Comparison of ENCODE assay signal across 1 cellular context in the genomic region with DNA sequence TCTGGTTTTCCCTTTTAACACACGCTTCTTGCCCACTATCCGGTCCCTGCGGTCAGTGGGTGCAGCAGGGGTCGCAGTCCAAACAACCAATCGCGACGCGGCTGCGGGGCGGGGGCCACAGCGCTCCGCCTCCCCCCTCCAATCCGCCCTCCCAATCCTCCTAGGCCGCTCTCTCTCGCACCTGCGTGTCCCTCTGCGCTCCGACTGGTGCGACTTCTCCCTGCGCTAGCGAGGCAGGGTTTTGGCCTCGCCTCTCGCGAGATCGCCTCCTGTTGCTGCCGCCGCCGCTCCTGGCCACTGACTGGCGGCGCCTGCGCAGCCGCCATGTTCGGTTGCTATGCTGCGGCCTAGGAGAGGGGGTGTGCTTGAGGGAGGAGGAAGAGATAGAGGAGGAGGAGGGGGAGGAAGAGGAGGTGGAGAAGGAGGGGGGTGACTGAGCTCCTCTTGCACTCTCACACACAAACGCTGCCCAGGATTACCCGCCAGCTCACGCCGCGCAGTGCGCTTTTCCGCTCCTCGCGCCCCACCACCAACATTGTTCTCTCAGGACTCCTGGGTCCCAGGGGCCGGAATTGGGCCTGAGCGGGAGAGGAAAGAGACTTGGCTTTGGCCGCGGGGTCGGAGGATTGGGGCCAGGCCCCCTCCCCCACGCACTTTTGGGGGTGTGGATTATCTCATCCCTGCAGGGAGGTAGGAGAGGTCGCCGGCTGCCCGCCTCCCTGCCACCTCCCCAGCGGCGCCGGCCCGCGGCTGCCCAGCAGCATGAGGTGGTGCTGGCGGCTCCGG.
TF ChIP-seq lines count a peak whose summit lies in the region.

A gene with protein sequence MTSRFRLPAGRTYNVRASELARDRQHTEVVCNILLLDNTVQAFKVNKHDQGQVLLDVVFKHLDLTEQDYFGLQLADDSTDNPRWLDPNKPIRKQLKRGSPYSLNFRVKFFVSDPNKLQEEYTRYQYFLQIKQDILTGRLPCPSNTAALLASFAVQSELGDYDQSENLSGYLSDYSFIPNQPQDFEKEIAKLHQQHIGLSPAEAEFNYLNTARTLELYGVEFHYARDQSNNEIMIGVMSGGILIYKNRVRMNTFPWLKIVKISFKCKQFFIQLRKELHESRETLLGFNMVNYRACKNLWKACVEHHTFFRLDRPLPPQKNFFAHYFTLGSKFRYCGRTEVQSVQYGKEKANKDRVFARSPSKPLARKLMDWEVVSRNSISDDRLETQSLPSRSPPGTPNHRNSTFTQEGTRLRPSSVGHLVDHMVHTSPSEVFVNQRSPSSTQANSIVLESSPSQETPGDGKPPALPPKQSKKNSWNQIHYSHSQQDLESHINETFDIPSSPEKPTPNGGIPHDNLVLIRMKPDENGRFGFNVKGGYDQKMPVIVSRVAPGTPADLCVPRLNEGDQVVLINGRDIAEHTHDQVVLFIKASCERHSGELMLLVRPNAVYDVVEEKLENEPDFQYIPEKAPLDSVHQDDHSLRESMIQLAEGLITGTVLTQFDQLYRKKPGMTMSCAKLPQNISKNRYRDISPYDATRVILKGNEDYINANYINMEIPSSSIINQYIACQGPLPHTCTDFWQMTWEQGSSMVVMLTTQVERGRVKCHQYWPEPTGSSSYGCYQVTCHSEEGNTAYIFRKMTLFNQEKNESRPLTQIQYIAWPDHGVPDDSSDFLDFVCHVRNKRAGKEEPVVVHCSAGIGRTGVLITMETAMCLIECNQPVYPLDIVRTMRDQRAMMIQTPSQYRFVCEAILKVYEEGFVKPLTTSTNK (plus strand): TSS at position 472 of the 786 bp plus-strand sequence. CDS start 49,932 bp downstream, outside the sequence.

TF ChIP-seq in HepG2, 621 proteins besides CTCF, POLR2A, EP300 and RAD21 (continued from another document and continues in another):
- TF ChIP-seq, protein P1, sequence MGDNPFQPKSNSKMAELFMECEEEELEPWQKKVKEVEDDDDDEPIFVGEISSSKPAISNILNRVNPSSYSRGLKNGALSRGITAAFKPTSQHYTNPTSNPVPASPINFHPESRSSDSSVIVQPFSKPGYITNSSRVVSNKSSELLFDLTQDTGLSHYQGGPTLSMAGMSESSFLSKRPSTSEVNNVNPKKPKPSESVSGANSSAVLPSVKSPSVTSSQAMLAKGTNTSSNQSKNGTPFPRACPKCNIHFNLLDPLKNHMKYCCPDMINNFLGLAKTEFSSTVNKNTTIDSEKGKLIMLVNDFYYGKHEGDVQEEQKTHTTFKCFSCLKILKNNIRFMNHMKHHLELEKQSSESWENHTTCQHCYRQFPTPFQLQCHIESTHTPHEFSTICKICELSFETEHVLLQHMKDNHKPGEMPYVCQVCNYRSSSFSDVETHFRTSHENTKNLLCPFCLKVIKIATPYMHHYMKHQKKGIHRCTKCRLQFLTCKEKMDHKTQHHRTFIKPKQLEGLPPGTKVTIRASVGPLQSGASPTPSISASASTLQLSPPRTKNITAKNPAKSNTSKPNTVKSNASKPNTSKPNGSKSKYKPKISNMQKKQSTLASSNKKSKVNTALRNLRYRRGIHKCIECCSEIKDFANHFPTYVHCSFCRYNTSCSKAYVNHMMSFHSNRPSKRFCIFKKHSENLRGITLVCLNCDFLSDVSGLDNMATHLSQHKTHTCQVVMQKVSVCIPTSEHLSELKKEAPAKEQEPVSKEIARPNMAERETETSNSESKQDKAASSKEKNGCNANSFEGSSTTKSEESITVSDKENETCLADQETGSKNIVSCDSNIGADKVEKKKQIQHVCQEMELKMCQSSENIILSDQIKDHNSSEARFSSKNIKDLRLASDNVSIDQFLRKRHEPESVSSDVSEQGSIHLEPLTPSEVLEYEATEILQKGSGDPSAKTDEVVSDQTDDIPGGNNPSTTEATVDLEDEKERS (CRISPR knock-in tag; IDR thresholded peaks at IDR 0.05), result peak; percentile 97
- TF ChIP-seq ZNF121 (CRISPR knock-in tag; IDR thresholded peaks at IDR 0.05), result peak; percentile 63; the same call in 1 of the 2 replicates
- TF ChIP-seq ELF1 (CRISPR knock-in tag; IDR thresholded peaks at IDR 0.05), result peak; percentile 72; the same call in 1 of the 2 replicates
- TF ChIP-seq, protein P2, sequence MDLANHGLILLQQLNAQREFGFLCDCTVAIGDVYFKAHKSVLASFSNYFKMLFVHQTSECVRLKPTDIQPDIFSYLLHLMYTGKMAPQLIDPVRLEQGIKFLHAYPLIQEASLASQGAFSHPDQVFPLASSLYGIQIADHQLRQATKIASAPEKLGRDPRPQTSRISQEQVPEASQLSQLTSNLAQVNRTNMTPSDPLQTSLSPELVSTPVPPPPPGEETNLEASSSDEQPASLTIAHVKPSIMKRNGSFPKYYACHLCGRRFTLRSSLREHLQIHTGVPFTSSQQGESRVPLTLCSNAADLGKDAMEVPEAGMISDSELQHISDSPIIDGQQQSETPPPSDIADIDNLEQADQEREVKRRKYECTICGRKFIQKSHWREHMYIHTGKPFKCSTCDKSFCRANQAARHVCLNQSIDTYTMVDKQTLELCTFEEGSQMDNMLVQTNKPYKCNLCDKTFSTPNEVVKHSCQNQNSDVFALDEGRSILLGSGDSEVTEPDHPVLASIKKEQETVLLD (CRISPR knock-in tag; IDR thresholded peaks at IDR 0.05; ENCODE audit: low read depth), result peak; percentile 17; the same call in 1 of the 2 replicates
- TF ChIP-seq, protein P3, sequence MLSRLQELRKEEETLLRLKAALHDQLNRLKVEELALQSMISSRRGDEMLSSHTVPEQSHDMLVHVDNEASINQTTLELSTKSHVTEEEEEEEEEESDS (CRISPR knock-in tag; IDR thresholded peaks at IDR 0.05; ENCODE audit: borderline replicate concordance), result no peak
- TF ChIP-seq, protein P4, sequence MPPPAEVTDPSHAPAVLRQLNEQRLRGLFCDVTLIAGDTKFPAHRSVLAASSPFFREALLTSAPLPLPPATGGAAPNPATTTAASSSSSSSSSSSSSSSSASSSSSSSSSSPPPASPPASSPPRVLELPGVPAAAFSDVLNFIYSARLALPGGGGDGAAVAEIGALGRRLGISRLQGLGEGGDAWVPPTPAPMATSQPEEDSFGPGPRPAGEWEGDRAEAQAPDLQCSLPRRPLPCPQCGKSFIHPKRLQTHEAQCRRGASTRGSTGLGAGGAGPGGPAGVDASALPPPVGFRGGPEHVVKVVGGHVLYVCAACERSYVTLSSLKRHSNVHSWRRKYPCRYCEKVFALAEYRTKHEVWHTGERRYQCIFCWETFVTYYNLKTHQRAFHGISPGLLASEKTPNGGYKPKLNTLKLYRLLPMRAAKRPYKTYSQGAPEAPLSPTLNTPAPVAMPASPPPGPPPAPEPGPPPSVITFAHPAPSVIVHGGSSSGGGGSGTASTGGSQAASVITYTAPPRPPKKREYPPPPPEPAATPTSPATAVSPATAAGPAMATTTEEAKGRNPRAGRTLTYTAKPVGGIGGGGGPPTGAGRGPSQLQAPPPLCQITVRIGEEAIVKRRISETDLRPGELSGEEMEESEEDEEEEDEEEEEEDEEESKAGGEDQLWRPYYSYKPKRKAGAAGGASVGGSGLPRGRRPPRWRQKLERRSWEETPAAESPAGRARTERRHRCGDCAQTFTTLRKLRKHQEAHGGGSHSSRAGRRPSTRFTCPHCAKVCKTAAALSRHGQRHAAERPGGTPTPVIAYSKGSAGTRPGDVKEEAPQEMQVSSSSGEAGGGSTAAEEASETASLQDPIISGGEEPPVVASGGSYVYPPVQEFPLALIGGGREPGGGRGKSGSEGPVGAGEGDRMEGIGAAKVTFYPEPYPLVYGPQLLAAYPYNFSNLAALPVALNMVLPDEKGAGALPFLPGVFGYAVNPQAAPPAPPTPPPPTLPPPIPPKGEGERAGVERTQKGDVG (CRISPR knock-in tag; IDR thresholded peaks at IDR 0.05; ENCODE audit: borderline replicate concordance), result peak; percentile 71; the same call in 1 of the 2 replicates
- TF ChIP-seq ARNT (IDR thresholded peaks at IDR 0.05), result no peak
- TF ChIP-seq DNMT1 (CRISPR knock-in tag; IDR thresholded peaks at IDR 0.05), result 0 out of 2 replicates have a peak, but pooled peaks have one; percentile 82
- TF ChIP-seq, protein P5, sequence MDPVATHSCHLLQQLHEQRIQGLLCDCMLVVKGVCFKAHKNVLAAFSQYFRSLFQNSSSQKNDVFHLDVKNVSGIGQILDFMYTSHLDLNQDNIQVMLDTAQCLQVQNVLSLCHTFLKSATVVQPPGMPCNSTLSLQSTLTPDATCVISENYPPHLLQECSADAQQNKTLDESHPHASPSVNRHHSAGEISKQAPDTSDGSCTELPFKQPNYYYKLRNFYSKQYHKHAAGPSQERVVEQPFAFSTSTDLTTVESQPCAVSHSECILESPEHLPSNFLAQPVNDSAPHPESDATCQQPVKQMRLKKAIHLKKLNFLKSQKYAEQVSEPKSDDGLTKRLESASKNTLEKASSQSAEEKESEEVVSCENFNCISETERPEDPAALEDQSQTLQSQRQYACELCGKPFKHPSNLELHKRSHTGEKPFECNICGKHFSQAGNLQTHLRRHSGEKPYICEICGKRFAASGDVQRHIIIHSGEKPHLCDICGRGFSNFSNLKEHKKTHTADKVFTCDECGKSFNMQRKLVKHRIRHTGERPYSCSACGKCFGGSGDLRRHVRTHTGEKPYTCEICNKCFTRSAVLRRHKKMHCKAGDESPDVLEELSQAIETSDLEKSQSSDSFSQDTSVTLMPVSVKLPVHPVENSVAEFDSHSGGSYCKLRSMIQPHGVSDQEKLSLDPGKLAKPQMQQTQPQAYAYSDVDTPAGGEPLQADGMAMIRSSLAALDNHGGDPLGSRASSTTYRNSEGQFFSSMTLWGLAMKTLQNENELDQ (CRISPR knock-in tag; IDR thresholded peaks at IDR 0.05; ENCODE audit: borderline replicate concordance), result no peak
- TF ChIP-seq PHF21A (CRISPR knock-in tag; IDR thresholded peaks at IDR 0.05), result peak; percentile 89
- peak; percentile 97 for TF ChIP-seq SRSF1 (optimal IDR thresholded peaks at IDR 0.05; ENCODE audit: low read depth, low read length)
- peak; percentile 69; the same call in 1 of the 2 replicates for TF ChIP-seq MTA1 (CRISPR knock-in tag; IDR thresholded peaks at IDR 0.05; ENCODE audit: borderline replicate concordance)
- TF ChIP-seq REXO4 (CRISPR knock-in tag; IDR thresholded peaks at IDR 0.05; ENCODE audit: borderline replicate concordance), result no peak; the same call in none of the 2 replicates
- TF ChIP-seq ATF7 (IDR thresholded peaks at IDR 0.05), result no peak
- TF ChIP-seq ATF7 (CRISPR knock-in tag; IDR thresholded peaks at IDR 0.05), result peak; percentile 91
- TF ChIP-seq, protein P6, sequence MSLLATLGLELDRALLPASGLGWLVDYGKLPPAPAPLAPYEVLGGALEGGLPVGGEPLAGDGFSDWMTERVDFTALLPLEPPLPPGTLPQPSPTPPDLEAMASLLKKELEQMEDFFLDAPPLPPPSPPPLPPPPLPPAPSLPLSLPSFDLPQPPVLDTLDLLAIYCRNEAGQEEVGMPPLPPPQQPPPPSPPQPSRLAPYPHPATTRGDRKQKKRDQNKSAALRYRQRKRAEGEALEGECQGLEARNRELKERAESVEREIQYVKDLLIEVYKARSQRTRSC (CRISPR knock-in tag; IDR thresholded peaks at IDR 0.05; ENCODE audit: low read depth), result no peak
- 0 out of 2 replicates have a peak, but pooled peaks have one; percentile 51 for TF ChIP-seq ZNF354B (CRISPR knock-in tag; IDR thresholded peaks at IDR 0.05)
- TF ChIP-seq MTF1 (CRISPR knock-in tag; IDR thresholded peaks at IDR 0.05), result no peak
- no peak for TF ChIP-seq KAT2B (IDR thresholded peaks at IDR 0.05; ENCODE audit: borderline replicate concordance, low read depth, low read length)
- no peak for TF ChIP-seq FLYWCH1 (CRISPR knock-in tag; IDR thresholded peaks at IDR 0.05)
- peak; percentile 83 for TF ChIP-seq HDAC2 (CRISPR knock-in tag; IDR thresholded peaks at IDR 0.05)
- peak; percentile 100 for TF ChIP-seq ZNF292 (CRISPR knock-in tag; IDR thresholded peaks at IDR 0.05; ENCODE audit: borderline replicate concordance, low read depth)
- TF ChIP-seq ZC3H4 (CRISPR knock-in tag; IDR thresholded peaks at IDR 0.05; ENCODE audit: borderline replicate concordance), result no peak
- TF ChIP-seq ZBTB42 (CRISPR knock-in tag; IDR thresholded peaks at IDR 0.05), result no peak
- TF ChIP-seq SRF (IDR thresholded peaks at IDR 0.05; ENCODE audit: low read depth, low read length), result no peak
- TF ChIP-seq TP53 (CRISPR knock-in tag; conservative IDR thresholded peaks at IDR 0.05), result no peak
- TF ChIP-seq, protein P7, sequence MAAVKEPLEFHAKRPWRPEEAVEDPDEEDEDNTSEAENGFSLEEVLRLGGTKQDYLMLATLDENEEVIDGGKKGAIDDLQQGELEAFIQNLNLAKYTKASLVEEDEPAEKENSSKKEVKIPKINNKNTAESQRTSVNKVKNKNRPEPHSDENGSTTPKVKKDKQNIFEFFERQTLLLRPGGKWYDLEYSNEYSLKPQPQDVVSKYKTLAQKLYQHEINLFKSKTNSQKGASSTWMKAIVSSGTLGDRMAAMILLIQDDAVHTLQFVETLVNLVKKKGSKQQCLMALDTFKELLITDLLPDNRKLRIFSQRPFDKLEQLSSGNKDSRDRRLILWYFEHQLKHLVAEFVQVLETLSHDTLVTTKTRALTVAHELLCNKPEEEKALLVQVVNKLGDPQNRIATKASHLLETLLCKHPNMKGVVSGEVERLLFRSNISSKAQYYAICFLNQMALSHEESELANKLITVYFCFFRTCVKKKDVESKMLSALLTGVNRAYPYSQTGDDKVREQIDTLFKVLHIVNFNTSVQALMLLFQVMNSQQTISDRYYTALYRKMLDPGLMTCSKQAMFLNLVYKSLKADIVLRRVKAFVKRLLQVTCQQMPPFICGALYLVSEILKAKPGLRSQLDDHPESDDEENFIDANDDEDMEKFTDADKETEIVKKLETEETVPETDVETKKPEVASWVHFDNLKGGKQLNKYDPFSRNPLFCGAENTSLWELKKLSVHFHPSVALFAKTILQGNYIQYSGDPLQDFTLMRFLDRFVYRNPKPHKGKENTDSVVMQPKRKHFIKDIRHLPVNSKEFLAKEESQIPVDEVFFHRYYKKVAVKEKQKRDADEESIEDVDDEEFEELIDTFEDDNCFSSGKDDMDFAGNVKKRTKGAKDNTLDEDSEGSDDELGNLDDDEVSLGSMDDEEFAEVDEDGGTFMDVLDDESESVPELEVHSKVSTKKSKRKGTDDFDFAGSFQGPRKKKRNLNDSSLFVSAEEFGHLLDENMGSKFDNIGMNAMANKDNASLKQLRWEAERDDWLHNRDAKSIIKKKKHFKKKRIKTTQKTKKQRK (IDR thresholded peaks at IDR 0.05; ENCODE audit: low read length), result no peak
- TF ChIP-seq TMF1 (CRISPR knock-in tag; IDR thresholded peaks at IDR 0.05; ENCODE audit: low read depth), result peak; percentile 72
- TF ChIP-seq, protein P8, sequence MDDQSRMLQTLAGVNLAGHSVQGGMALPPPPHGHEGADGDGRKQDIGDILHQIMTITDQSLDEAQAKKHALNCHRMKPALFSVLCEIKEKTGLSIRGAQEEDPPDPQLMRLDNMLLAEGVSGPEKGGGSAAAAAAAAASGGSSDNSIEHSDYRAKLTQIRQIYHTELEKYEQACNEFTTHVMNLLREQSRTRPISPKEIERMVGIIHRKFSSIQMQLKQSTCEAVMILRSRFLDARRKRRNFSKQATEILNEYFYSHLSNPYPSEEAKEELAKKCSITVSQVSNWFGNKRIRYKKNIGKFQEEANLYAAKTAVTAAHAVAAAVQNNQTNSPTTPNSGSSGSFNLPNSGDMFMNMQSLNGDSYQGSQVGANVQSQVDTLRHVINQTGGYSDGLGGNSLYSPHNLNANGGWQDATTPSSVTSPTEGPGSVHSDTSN (CRISPR knock-in tag; IDR thresholded peaks at IDR 0.05; ENCODE audit: borderline replicate concordance), result no peak
- TF ChIP-seq, protein P9, sequence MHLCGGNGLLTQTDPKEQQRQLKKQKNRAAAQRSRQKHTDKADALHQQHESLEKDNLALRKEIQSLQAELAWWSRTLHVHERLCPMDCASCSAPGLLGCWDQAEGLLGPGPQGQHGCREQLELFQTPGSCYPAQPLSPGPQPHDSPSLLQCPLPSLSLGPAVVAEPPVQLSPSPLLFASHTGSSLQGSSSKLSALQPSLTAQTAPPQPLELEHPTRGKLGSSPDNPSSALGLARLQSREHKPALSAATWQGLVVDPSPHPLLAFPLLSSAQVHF (CRISPR knock-in tag; IDR thresholded peaks at IDR 0.05), result no peak; the same call in 1 of the 2 replicates
- peak; percentile 98 for TF ChIP-seq PTBP1 (IDR thresholded peaks at IDR 0.05; ENCODE audit: low read depth, low read length, poor library complexity, severe bottlenecking)
- TF ChIP-seq ZNF674 (CRISPR knock-in tag; IDR thresholded peaks at IDR 0.05; ENCODE audit: low read depth), result no peak
